Comparison of ENCODE assay signal across 9 cellular contexts in genomic region chr5:137995077-137995746, GRCh38. TPM values are rescaled to one million over a fixed set of nuclear protein-coding genes. Genes with fewer than 3 reads are reported as not detected.
DNase-seq lines count a peak whose midpoint lies in the region; ATAC-seq, FAIRE-seq and TF ChIP-seq lines count a peak whose summit lies in the region.
"Had no signal": no experiment of that assay in that cellular context is flagged by ENCODE, and none has a peak within 500 bp of the region (broad histone marks: within the 10 kb centered on the region; RNA-seq: fewer than 3 reads in every experiment).

No MANE protein-coding gene starts in this region.

- H3K79me2 ChIP-seq in GM23248 (ENCODE audit: insufficient read depth) (peaks cover 92% of the 10 kb centered on the region), PC-9 (ENCODE audit: low read depth) (peaks cover 27% of the 10 kb centered on the region)

- H3K36me3 ChIP-seq in GM23248 (ENCODE audit: low read depth) (0 out of 2 replicates have a peak, but pooled peaks cover 10% of the 10 kb centered on the region), PC-9 (ENCODE audit: low read depth) (peaks cover 21% of the 10 kb centered on the region), pancreas (no peaks in the 10 kb centered on the region), ascending aorta (peaks cover 12 to 17% of the 10 kb centered on the region in 2 donors), SJCRH30 (peaks cover 19% of the 10 kb centered on the region), prostate gland (no peaks in the 10 kb centered on the region)

- FAIRE-seq in pancreas (lab: Jason Lieb, UNC): peak; percentile 75

- peak; percentile 78 to 89 (median 88) for ATAC-seq in pancreas

- no peaks in the 10 kb centered on the region for H4K20me1 ChIP-seq in GM23248 (ENCODE audit: insufficient read depth)
- peaks cover 12% of the 10 kb centered on the region for H4K20me1 ChIP-seq in PC-9 (ENCODE audit: insufficient read depth)

- TF ChIP-seq POLR2A in erythroblast (IDR thresholded peaks at IDR 0.05; ENCODE audit: low read length): peak; percentile 44
- no peak for TF ChIP-seq POLR2A in prostate gland (IDR thresholded peaks at IDR 0.05)

- peaks cover 4% of the 10 kb centered on the region for H3K9me3 Mint-ChIP-seq in nephron progenitor cell

- H3K27me3 Mint-ChIP-seq in nephron progenitor cell (ENCODE audit: low read depth, poor library complexity): no peaks in the 10 kb centered on the region

- BruUV-seq in PC-9 (replicated peaks; lab: Mats Ljungman, UMichigan): no TSS peak

- H3K4me3 Mint-ChIP-seq in nephron progenitor cell: no peak overlapping the region

- no peak for TF ChIP-seq CTCF in PC-9 (conservative IDR thresholded peaks at IDR 0.05)
- TF ChIP-seq CTCF in pancreas (IDR thresholded peaks at IDR 0.05): no peak
- no peak for TF ChIP-seq CTCF in nephron progenitor cell (IDR thresholded peaks at IDR 0.05)
- no peak for TF ChIP-seq CTCF in ascending aorta (IDR thresholded peaks at IDR 0.05)
- TF ChIP-seq CTCF in prostate gland (IDR thresholded peaks at IDR 0.05): no peak

- no peak overlapping the region for H3K27ac ChIP-seq in GM23248
- 0 out of 2 replicates have a peak overlapping the region, but pooled peaks have one; percentile 5 for H3K27ac ChIP-seq in PC-9
- no peak overlapping the region for H3K27ac ChIP-seq in pancreas
- H3K27ac ChIP-seq in ascending aorta: peak overlapping the region in 1 of 2 donors; percentile 3
- no peak overlapping the region for H3K27ac ChIP-seq in SJCRH30
- H3K27ac ChIP-seq in prostate gland: no peak overlapping the region

- H3K4me1 Mint-ChIP-seq in nephron progenitor cell: peaks cover 11% of the 10 kb centered on the region

- POLR2A ChIA-PET in PC-9 (lab: Charles Lee; ENCODE audit: unreplicated experiment): interaction anchor here (0.6 kb wide), 1 partner anchor 358 kb away, joined by 3 read pairs; no protein-coding TSS in a partner anchor

- H3K36me3 Mint-ChIP-seq in nephron progenitor cell (ENCODE audit: low read depth): peaks cover 55% of the 10 kb centered on the region

- CTCF ChIA-PET in PC-9 (lab: Charles Lee): no interaction called here

- intact Hi-C loops in PC-9 (cut with micrococcal nuclease; ENCODE audit: unreplicated experiment) (no loop called here), pancreas (cut with DNase I) (no loop called here), ascending aorta (cut with DNase I) (no loop called here), prostate gland (cut with DNase I) (no loop called here)

- H3K27ac Mint-ChIP-seq in nephron progenitor cell: no peak overlapping the region

- H3K9me3 ChIP-seq in GM23248 (ENCODE audit: low read depth) (no peaks in the 10 kb centered on the region), PC-9 (ENCODE audit: insufficient read depth, low read depth) (peaks cover 8% of the 10 kb centered on the region), pancreas (no peaks in the 10 kb centered on the region), ascending aorta (no peaks in the 10 kb centered on the region), SJCRH30 (replicated peaks) (no peaks in the 10 kb centered on the region), prostate gland (no peaks in the 10 kb centered on the region)

- H2AFZ ChIP-seq in GM23248: no peak overlapping the region
- H2AFZ ChIP-seq in PC-9: no peak overlapping the region

- H3K27me3 ChIP-seq in GM23248 (replicated peaks; ENCODE audit: insufficient read depth) (no peaks in the 10 kb centered on the region), PC-9 (ENCODE audit: insufficient read depth, low read depth) (no peaks in the 10 kb centered on the region), pancreas (no peaks in the 10 kb centered on the region), ascending aorta (no peaks in the 10 kb centered on the region), SJCRH30 (no peaks in the 10 kb centered on the region), prostate gland (replicated peaks; ENCODE audit: insufficient read depth) (no peaks in the 10 kb centered on the region)

- H3K4me1 ChIP-seq in GM23248 (ENCODE audit: insufficient read depth): peaks cover 20% of the 10 kb centered on the region
- H3K4me1 ChIP-seq in PC-9 (replicated peaks; ENCODE audit: insufficient read depth): peaks cover 5% of the 10 kb centered on the region; the same call in 1 of the 2 replicates
- H3K4me1 ChIP-seq in pancreas: peaks cover 4 to 10% (median 8%) of the 10 kb centered on the region in 3 donors
- H3K4me1 ChIP-seq in ascending aorta: peaks cover 0 to 16% of the 10 kb centered on the region in 2 donors
- no peaks in the 10 kb centered on the region; the same call in 1 of the 2 replicates for H3K4me1 ChIP-seq in SJCRH30
- H3K4me1 ChIP-seq in prostate gland (replicated peaks): no peaks in the 10 kb centered on the region

- H3K4me2 ChIP-seq in GM23248 (ENCODE audit: unreplicated experiment): peak overlapping the region; percentile 42
- no peak overlapping the region for H3K4me2 ChIP-seq in PC-9

- 0 out of 2 replicates have a peak, but pooled peaks cover 4% of the 10 kb centered on the region for H3F3A ChIP-seq in GM23248 (ENCODE audit: insufficient read depth)
- H3F3A ChIP-seq in PC-9 (ENCODE audit: insufficient read depth, low read depth): peaks cover 7% of the 10 kb centered on the region; the same call in 1 of the 2 replicates

- DNase-seq in GM23248 (peak; percentile 60), PC-9 (no peak), erythroblast (lab: John Stamatoyannopoulos, UW) (peak; percentile 73 to 79), pancreas (no peak), nephron progenitor cell (no peak), ascending aorta (ENCODE audit: low spot score in 2 of 2) (no peak), SJCRH30 (no peak), prostate gland (ENCODE audit: low spot score) (no peak)
- DNase-seq: activated T-cell treated with anti-CD3 and anti-CD28 coated beads, Interleukin-2, amount 50 U/mL, for 48 hours had no signal

- 20 to 25% methylated on average over 2 of the region's 2 CpGs for WGBS in GM23248 (ENCODE audit: low coverage in 1 of 2, low lambda C conversion rate in 2 of 2, missing lambda C conversion rate in 2 of 2), 2 experiments
- WGBS in pancreas, 2 donors: 5 to 14% methylated on average over 2 of the region's 2 CpGs
- WGBS in prostate gland: 22% methylated on average over 2 of the region's 2 CpGs

- H3K9me2 ChIP-seq in GM23248 (ENCODE audit: insufficient read depth) (no peaks in the 10 kb centered on the region), PC-9 (ENCODE audit: insufficient read depth) (no peaks in the 10 kb centered on the region)

- in situ Hi-C loops in GM23248 (cut with MboI): no loop called here

- H3K4me3 ChIP-seq in GM23248: no peak overlapping the region
- H3K4me3 ChIP-seq in PC-9: no peak overlapping the region
- no peak overlapping the region for H3K4me3 ChIP-seq in pancreas
- no peak overlapping the region for H3K4me3 ChIP-seq in ascending aorta
- H3K4me3 ChIP-seq in SJCRH30: no peak overlapping the region
- no peak overlapping the region for H3K4me3 ChIP-seq in prostate gland

- H3K9ac ChIP-seq in GM23248: no peak overlapping the region

RNA-seq across cellular contexts. Expression of gene FAM13B, which starts 37.7 kb away (rescaled TPM):
- 19.0 and 26.2 TPM in 2 replicates for total RNA-seq in GM23248 (2014; rRNA removed; shearing (Covaris generic))
- polyA plus RNA-seq in GM23248 (2016; fragmentation: Nextera tagmentation; extraction: Ambion mirVana): 13.7 and 15.6 TPM in 2 replicates
- total RNA-seq in PC-9 (2021): 23.8 and 25.1 TPM in 2 replicates
- total RNA-seq in pancreas: 10 to 100 TPM in 5 of 6 donors, 1 to 10 TPM in 1; 9.6 to 17.8 (median 12.2) TPM
- polyA plus RNA-seq in pancreas: 1 to 10 TPM; 5.6 to 9.3 TPM
- 19.2 TPM for total RNA-seq in ascending aorta
- 18.5 and 22.1 TPM in 2 replicates for total RNA-seq in SJCRH30 (2014; rRNA removed; shearing (Covaris generic))
- total RNA-seq in prostate gland: 100 to 1,000 TPM in 1 of 2 donors, 10 to 100 TPM in 1; 34.4 to 107 TPM

Comparison
In these comparisons a context has a peak if more than half of its experiments do, and no peak if none do; other contexts are left out.
1. DNase-seq: peak in GM23248 (single experiment) and erythroblast (2 of 2); none in PC-9 (0 of 2), pancreas (0 of 6), nephron progenitor cell (single experiment), ascending aorta (0 of 2), SJCRH30 (0 of 2) and prostate gland (single experiment).